Comparison of ENCODE assay signal across 1 cellular context in genomic region chr20:13009682-13010406, GRCh38.
TF ChIP-seq lines count a peak whose summit lies in the region.

No MANE protein-coding gene starts in this region.

TF ChIP-seq in GM12878, 131 proteins besides CTCF, POLR2A, EP300 and RAD21 (continued from another document and continues in another):
- peak; percentile 94 for TF ChIP-seq RUNX3 (IDR thresholded peaks at IDR 0.05; ENCODE audit: low read length)
- TF ChIP-seq NRF1 (conservative IDR thresholded peaks at IDR 0.05; ENCODE audit: low read depth, low read length): no peak
- no peak for TF ChIP-seq GABPA (IDR thresholded peaks at IDR 0.05; ENCODE audit: low read depth)
- no peak for TF ChIP-seq RELA (IDR thresholded peaks at IDR 0.05; ENCODE audit: borderline replicate concordance, partially characterized antibody)
- peak; percentile 93 for TF ChIP-seq PAX5 (IDR thresholded peaks at IDR 0.05; ENCODE audit: borderline replicate concordance, low read depth, low read length)
- TF ChIP-seq SIX5 (IDR thresholded peaks at IDR 0.05; ENCODE audit: low read depth, low read length, severe bottlenecking): no peak
- no peak for TF ChIP-seq SREBF2 (IDR thresholded peaks at IDR 0.05; ENCODE audit: low read length)
- peak; percentile 75; the same call in 1 of the 2 replicates for TF ChIP-seq RELB (IDR thresholded peaks at IDR 0.05; ENCODE audit: low read depth)
- no peak for TF ChIP-seq FOS (IDR thresholded peaks at IDR 0.05; ENCODE audit: borderline replicate concordance, extremely low read depth, insufficient read length)
- TF ChIP-seq EZH2 (IDR thresholded peaks at IDR 0.05; ENCODE audit: borderline replicate concordance, control insufficient read depth, low read depth, low read length): no peak
- TF ChIP-seq, protein P1, sequence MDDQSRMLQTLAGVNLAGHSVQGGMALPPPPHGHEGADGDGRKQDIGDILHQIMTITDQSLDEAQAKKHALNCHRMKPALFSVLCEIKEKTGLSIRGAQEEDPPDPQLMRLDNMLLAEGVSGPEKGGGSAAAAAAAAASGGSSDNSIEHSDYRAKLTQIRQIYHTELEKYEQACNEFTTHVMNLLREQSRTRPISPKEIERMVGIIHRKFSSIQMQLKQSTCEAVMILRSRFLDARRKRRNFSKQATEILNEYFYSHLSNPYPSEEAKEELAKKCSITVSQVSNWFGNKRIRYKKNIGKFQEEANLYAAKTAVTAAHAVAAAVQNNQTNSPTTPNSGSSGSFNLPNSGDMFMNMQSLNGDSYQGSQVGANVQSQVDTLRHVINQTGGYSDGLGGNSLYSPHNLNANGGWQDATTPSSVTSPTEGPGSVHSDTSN (IDR thresholded peaks at IDR 0.05; ENCODE audit: insufficient replicate concordance, low read depth, low read length): no peak
- no peak for TF ChIP-seq USF1 (IDR thresholded peaks at IDR 0.05; ENCODE audit: borderline replicate concordance, extremely low read length, insufficient read depth, low read depth, low read length)
- TF ChIP-seq NR2F1 (conservative IDR thresholded peaks at IDR 0.05): peak; percentile 66; the same call in 1 of the 2 replicates
- TF ChIP-seq, protein P2, sequence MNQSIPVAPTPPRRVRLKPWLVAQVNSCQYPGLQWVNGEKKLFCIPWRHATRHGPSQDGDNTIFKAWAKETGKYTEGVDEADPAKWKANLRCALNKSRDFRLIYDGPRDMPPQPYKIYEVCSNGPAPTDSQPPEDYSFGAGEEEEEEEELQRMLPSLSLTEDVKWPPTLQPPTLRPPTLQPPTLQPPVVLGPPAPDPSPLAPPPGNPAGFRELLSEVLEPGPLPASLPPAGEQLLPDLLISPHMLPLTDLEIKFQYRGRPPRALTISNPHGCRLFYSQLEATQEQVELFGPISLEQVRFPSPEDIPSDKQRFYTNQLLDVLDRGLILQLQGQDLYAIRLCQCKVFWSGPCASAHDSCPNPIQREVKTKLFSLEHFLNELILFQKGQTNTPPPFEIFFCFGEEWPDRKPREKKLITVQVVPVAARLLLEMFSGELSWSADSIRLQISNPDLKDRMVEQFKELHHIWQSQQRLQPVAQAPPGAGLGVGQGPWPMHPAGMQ (IDR thresholded peaks at IDR 0.05; ENCODE audit: borderline replicate concordance): no peak
- no peak for TF ChIP-seq MYB (IDR thresholded peaks at IDR 0.05; ENCODE audit: borderline replicate concordance, low read depth, low read length)
- peak; percentile 64; the same call in 1 of the 2 replicates for TF ChIP-seq BMI1 (IDR thresholded peaks at IDR 0.05; ENCODE audit: borderline replicate concordance)
- TF ChIP-seq BCLAF1 (IDR thresholded peaks at IDR 0.05): no peak
- no peak for TF ChIP-seq TARDBP (IDR thresholded peaks at IDR 0.05; ENCODE audit: borderline replicate concordance)
- no peak for TF ChIP-seq PML (IDR thresholded peaks at IDR 0.05; ENCODE audit: low read length)
- no peak for TF ChIP-seq E4F1 (IDR thresholded peaks at IDR 0.05; ENCODE audit: borderline replicate concordance, partially characterized antibody)
- peak; percentile 95 for TF ChIP-seq IRF4 (IDR thresholded peaks at IDR 0.05; ENCODE audit: low read depth, low read length)
- TF ChIP-seq, protein P3, sequence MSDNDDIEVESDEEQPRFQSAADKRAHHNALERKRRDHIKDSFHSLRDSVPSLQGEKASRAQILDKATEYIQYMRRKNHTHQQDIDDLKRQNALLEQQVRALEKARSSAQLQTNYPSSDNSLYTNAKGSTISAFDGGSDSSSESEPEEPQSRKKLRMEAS (IDR thresholded peaks at IDR 0.05; ENCODE audit: low read depth, low read length): no peak
- TF ChIP-seq DPF2 (IDR thresholded peaks at IDR 0.05): peak; percentile 91
- peak; percentile 91 to 94 for TF ChIP-seq IKZF2 (IDR thresholded peaks at IDR 0.05)
- TF ChIP-seq ZNF274 (IDR thresholded peaks at IDR 0.05; ENCODE audit: insufficient read depth, insufficient read length): no peak
- no peak for TF ChIP-seq TCF12 (IDR thresholded peaks at IDR 0.05; ENCODE audit: low read depth, low read length)
- peak; percentile 67; the same call in 1 of the 3 replicates for TF ChIP-seq POU2F2 (IDR thresholded peaks at IDR 0.05; ENCODE audit: borderline replicate concordance, low read depth, low read length)
- TF ChIP-seq SMAD5 (IDR thresholded peaks at IDR 0.05; ENCODE audit: low read depth): no peak
- TF ChIP-seq MTA3 (IDR thresholded peaks at IDR 0.05; ENCODE audit: borderline replicate concordance, low read length): no peak; the same call in 1 of the 2 replicates
- no peak for TF ChIP-seq CEBPZ (IDR thresholded peaks at IDR 0.05; ENCODE audit: low read depth, low read length)
- no peak for TF ChIP-seq CHD4 (IDR thresholded peaks at IDR 0.05)
- TF ChIP-seq NR2C2 (IDR thresholded peaks at IDR 0.05; ENCODE audit: borderline replicate concordance, control insufficient read depth, insufficient read length, low read depth): no peak
- no peak for TF ChIP-seq ZBTB4 (CRISPR knock-in tag; IDR thresholded peaks at IDR 0.05)
- no peak for TF ChIP-seq TAF1 (IDR thresholded peaks at IDR 0.05; ENCODE audit: borderline replicate concordance, low read depth, low read length)
- TF ChIP-seq SUPT20H (IDR thresholded peaks at IDR 0.05; ENCODE audit: borderline replicate concordance, control insufficient read depth, low read depth, low read length): no peak
- peak; percentile 90 for TF ChIP-seq EED (IDR thresholded peaks at IDR 0.05; ENCODE audit: low read depth)
- TF ChIP-seq, protein P4, sequence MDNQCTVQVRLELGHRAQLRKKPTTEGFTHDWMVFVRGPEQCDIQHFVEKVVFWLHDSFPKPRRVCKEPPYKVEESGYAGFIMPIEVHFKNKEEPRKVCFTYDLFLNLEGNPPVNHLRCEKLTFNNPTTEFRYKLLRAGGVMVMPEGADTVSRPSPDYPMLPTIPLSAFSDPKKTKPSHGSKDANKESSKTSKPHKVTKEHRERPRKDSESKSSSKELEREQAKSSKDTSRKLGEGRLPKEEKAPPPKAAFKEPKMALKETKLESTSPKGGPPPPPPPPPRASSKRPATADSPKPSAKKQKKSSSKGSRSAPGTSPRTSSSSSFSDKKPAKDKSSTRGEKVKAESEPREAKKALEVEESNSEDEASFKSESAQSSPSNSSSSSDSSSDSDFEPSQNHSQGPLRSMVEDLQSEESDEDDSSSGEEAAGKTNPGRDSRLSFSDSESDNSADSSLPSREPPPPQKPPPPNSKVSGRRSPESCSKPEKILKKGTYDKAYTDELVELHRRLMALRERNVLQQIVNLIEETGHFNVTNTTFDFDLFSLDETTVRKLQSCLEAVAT (IDR thresholded peaks at IDR 0.05): no peak
- no peak for TF ChIP-seq ZNF384 (IDR thresholded peaks at IDR 0.05; ENCODE audit: borderline replicate concordance, low read depth, low read length)
- no peak for TF ChIP-seq STAT1 (conservative IDR thresholded peaks at IDR 0.05)
- TF ChIP-seq GATAD2B (conservative IDR thresholded peaks at IDR 0.05; ENCODE audit: low read depth): 0 out of 2 replicates have a peak, but pooled peaks have one; percentile 43
